In the genomic region with DNA sequence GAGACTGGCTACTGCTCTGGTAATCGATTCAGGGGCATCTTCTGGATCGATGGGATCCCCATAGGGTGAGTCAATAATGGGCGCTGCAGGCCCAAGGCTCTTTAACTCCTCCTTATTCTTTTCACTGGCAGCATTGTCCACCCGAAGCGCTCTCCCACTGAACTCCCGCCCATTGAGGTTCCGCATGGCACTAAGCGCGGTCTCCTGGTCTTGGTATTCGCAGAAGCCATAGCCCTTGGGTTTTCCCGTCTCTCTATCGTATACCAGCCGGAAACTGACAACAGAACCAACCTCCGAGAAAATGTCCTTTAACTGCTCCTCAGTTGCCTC, we compare ENCODE assay signal across 8 cellular contexts. TPM values are rescaled to one million over a fixed set of nuclear protein-coding genes. Genes with fewer than 3 reads are reported as not detected.
A peak's percentile ranks its signal among the peaks of the same experiment; 100 is the strongest.
DNase-seq lines count a peak whose midpoint lies in the region; ATAC-seq, FAIRE-seq and TF ChIP-seq lines count a peak whose summit lies in the region.

No MANE protein-coding gene starts in this region.

- H3K27me3 Mint-ChIP-seq in activated B cell treated with CpG ODN at 0.5 μM for 24 hours: no peaks in the 10 kb centered on the region

- H3K27ac ChIP-seq in heart right ventricle (peak overlapping the region; percentile 88 to 99 (median 94)), gastrocnemius medialis (peak overlapping the region; percentile 92 to 94 (median 93))

- WGBS in heart right ventricle, 2 donors: 0 to 1% methylated on average over 14 of the region's 14 CpGs

- FAIRE-seq in HTR-8/SVneo (lab: Jason Lieb, UNC): no peak

- H3K4me1 Mint-ChIP-seq in activated B cell treated with CpG ODN at 0.5 μM for 24 hours: peaks cover 52% of the 10 kb centered on the region

- intact Hi-C loops in activated B cell treated with CpG ODN at 0.5 μM for 24 hours (cut with micrococcal nuclease): loop anchor here (1.0 to 10.0 kb wide), 2 partner anchors 516 to 1075 kb away; no protein-coding TSS in a partner anchor
- intact Hi-C loops in heart right ventricle (cut with DNase I): loop anchor here in 2 of 10 donors (10.0 kb wide), 1 partner anchor 624 kb away; a partner anchor contains a TSS
- intact Hi-C loops in gastrocnemius medialis (cut with DNase I; ENCODE audit: low total_unique reads): loop anchor here (2.0 to 5.0 kb wide), 3 partner anchors 408 to 1074 kb away; no protein-coding TSS in a partner anchor

- no peaks in the 10 kb centered on the region for H3K9me3 Mint-ChIP-seq in activated B cell treated with CpG ODN at 0.5 μM for 24 hours

- in situ Hi-C loops in gastrocnemius medialis (cut with MboI; ENCODE audit: low sequenced_read_pairs in 4 of 4): no loop called here

- H3K36me3 ChIP-seq in heart right ventricle (peaks cover 0 to 36% (median 0%) of the 10 kb centered on the region in 9 donors), gastrocnemius medialis (peaks cover 0 to 5% of the 10 kb centered on the region in 2 donors)

- CTCF ChIA-PET in activated B cell treated with CpG ODN at 0.5 μM for 24 hours (lab: Charles Lee): no interaction called here

- ATAC-seq in HG03097 (IDR thresholded peaks at IDR 0.05; ENCODE audit: low FRiP score, unreplicated experiment): peak; percentile 20
- peak; percentile 19 for ATAC-seq in activated B cell treated with CpG ODN at 0.5 μM for 24 hours (ENCODE audit: low read depth)
- peak; percentile 23 to 66 (median 57) for ATAC-seq in heart right ventricle
- peak; percentile 38 to 48 for ATAC-seq in gastrocnemius medialis

- H3K27me3 ChIP-seq in heart right ventricle (no peaks in the 10 kb centered on the region), gastrocnemius medialis (no peaks in the 10 kb centered on the region)

- H3K36me3 Mint-ChIP-seq in activated B cell treated with CpG ODN at 0.5 μM for 24 hours (ENCODE audit: low read depth): peaks cover 36% of the 10 kb centered on the region

- DNase-seq in activated T-cell treated with anti-CD3 and anti-CD28 coated beads for 4 hours: peak; percentile 7
- DNase-seq in activated T-cell treated with anti-CD3 and anti-CD28 coated beads, Interleukin-2, amount 50 U/mL, for 1 hour: no peak
- DNase-seq in activated B cell treated with CpG ODN at 0.5 μM for 24 hours: no peak
- DNase-seq in heart right ventricle: no peak
- DNase-seq in gastrocnemius medialis: no peak
- no peak for DNase-seq in HTR-8/SVneo (ENCODE audit: insufficient read length, low spot score)
- DNase-seq in GM10266 (ENCODE audit: extremely low spot score): no peak

- H3K9me3 ChIP-seq in heart right ventricle (no peaks in the 10 kb centered on the region), gastrocnemius medialis (no peaks in the 10 kb centered on the region)

- TF ChIP-seq POLR2A in gastrocnemius medialis (IDR thresholded peaks at IDR 0.05): no peak

- TF ChIP-seq CTCF in activated B cell treated with CpG ODN at 0.5 μM for 24 hours (IDR thresholded peaks at IDR 0.05) (no peak), heart right ventricle (IDR thresholded peaks at IDR 0.05) (no peak), gastrocnemius medialis (IDR thresholded peaks at IDR 0.05 in 4 of 5, conservative IDR thresholded peaks at IDR 0.05 in 1 of 5) (no peak), GM10266 (IDR thresholded peaks at IDR 0.05; ENCODE audit: control insufficient read depth, insufficient read depth, low read depth, missing control alignments) (no peak)

- H3K4me3 Mint-ChIP-seq in activated B cell treated with CpG ODN at 0.5 μM for 24 hours: peak overlapping the region; percentile 99

- H3K27ac Mint-ChIP-seq in activated B cell treated with CpG ODN at 0.5 μM for 24 hours: peak overlapping the region; percentile 100

- POLR2A ChIA-PET in activated B cell treated with CpG ODN at 0.5 μM for 24 hours (lab: Charles Lee): no interaction called here

- H3K4me1 ChIP-seq in heart right ventricle: peaks cover 2 to 59% (median 47%) of the 10 kb centered on the region in 9 donors
- peaks cover 46 to 50% of the 10 kb centered on the region in 2 donors for H3K4me1 ChIP-seq in gastrocnemius medialis

- H3K4me3 ChIP-seq in heart right ventricle (peak overlapping the region; percentile 62 to 84 (median 72)), gastrocnemius medialis (peak overlapping the region; percentile 64 to 94 (median 77))

RNA-seq across cellular contexts. Expression of a gene that starts 0.3 kb away (rescaled TPM):
- total RNA-seq in activated B cell treated with CpG ODN at 0.5 μM for 24 hours (39.3 and 40.8 TPM in 2 replicates), heart right ventricle (10 to 100 TPM; 20.6 to 31.6 (median 23.1) TPM), gastrocnemius medialis (10 to 100 TPM; 11.4 to 22.2 (median 16.3) TPM)
- polyA plus RNA-seq in heart right ventricle: 10 to 100 TPM in 1 of 2 donors, 1 to 10 TPM in 1; 9.4 to 10.5 TPM
